Comparison of ENCODE assay signal across 11 cellular contexts in genomic region chr13:79812070-79812850, GRCh38.
A peak's percentile ranks its signal among the peaks of the same experiment; 100 is the strongest.
DNase-seq lines count a peak whose midpoint lies in the region; ATAC-seq and TF ChIP-seq lines count a peak whose summit lies in the region.
"Had no signal": no experiment of that assay in that cellular context is flagged by ENCODE, and none has a peak within 500 bp of the region (broad histone marks: within the 10 kb centered on the region; RNA-seq: fewer than 3 reads in every experiment).

No MANE protein-coding gene starts in this region.

- H3K9me3 Mint-ChIP-seq in Caco-2 (ENCODE audit: unreplicated experiment) = peaks cover 39% of the 10 kb centered on the region
- no peaks in the 10 kb centered on the region for H3K9me3 Mint-ChIP-seq in activated naive CD8-positive, alpha-beta T cell treated with anti-CD3 and anti-CD28 coated beads, Interleukin-2, amount 50 U/mL, for 24 hours

- no peaks in the 10 kb centered on the region for H3K27me3 Mint-ChIP-seq in Caco-2 (ENCODE audit: insufficient read depth, unreplicated experiment)
- H3K27me3 Mint-ChIP-seq in activated naive CD8-positive, alpha-beta T cell treated with anti-CD3 and anti-CD28 coated beads, Interleukin-2, amount 50 U/mL, for 24 hours = no peaks in the 10 kb centered on the region

- ATAC-seq in GM19438 (IDR thresholded peaks at IDR 0.05; ENCODE audit: low read depth, unreplicated experiment) (peak; percentile 61), HG02970 (IDR thresholded peaks at IDR 0.05; ENCODE audit: low FRiP score, unreplicated experiment) (peak; percentile 46), mucosa of descending colon (no peak)
- ATAC-seq in activated naive CD8-positive, alpha-beta T cell treated with anti-CD3 and anti-CD28 coated beads, Interleukin-2, amount 50 U/mL, for 24 hours = no peak

- DNase-seq in Caco-2 (no peak), NOMO-1 treated with DMSO at 0.1 percent for 48 hours (lab: John Stamatoyannopoulos, UW; ENCODE audit: unreplicated experiment) (peak; percentile 70), mucosa of descending colon (no peak), EL (no peak), T1000 (lab: John Stamatoyannopoulos, UW) (no peak)
- no peak for DNase-seq in activated naive CD8-positive, alpha-beta T cell treated with anti-CD3 and anti-CD28 coated beads, Interleukin-2, amount 50 U/mL, for 24 hours
- DNase-seq: activated CD8-positive, alpha-beta memory T cell treated with anti-CD3 and anti-CD28 coated beads, Interleukin-2, amount 50 U/mL, for 48 hours; caudate nucleus; heart right ventricle had no signal

- H3K4me1 ChIP-seq in Caco-2 (peaks cover 29% of the 10 kb centered on the region), mucosa of descending colon (ENCODE audit: low read depth) (no peaks in the 10 kb centered on the region)

- H3K27ac Mint-ChIP-seq in Caco-2 (ENCODE audit: unreplicated experiment) = peak overlapping the region; percentile 88
- H3K27ac Mint-ChIP-seq in activated naive CD8-positive, alpha-beta T cell treated with anti-CD3 and anti-CD28 coated beads, Interleukin-2, amount 50 U/mL, for 24 hours = no peak overlapping the region

- H3K4me3 ChIP-seq in Caco-2 (ENCODE audit: low read depth, low read length) = no peak overlapping the region
- no peak overlapping the region for H3K4me3 ChIP-seq in mucosa of descending colon
- H3K4me3 ChIP-seq: heart right ventricle had no signal

- H3K36me3 ChIP-seq in Caco-2 (ENCODE audit: control insufficient read depth, insufficient read depth, low read length) (no peaks in the 10 kb centered on the region), mucosa of descending colon (ENCODE audit: low read depth) (no peaks in the 10 kb centered on the region)
- H3K36me3 ChIP-seq: heart right ventricle had no signal

- POLR2A ChIA-PET in Caco-2 (lab: Charles Lee) = no interaction called here

- peaks cover 5% of the 10 kb centered on the region for H3K36me3 Mint-ChIP-seq in Caco-2 (ENCODE audit: insufficient read depth, unreplicated experiment)
- H3K36me3 Mint-ChIP-seq in activated naive CD8-positive, alpha-beta T cell treated with anti-CD3 and anti-CD28 coated beads, Interleukin-2, amount 50 U/mL, for 24 hours (ENCODE audit: low read depth) = no peaks in the 10 kb centered on the region

- H3K4me1 Mint-ChIP-seq in Caco-2 (ENCODE audit: low read depth, unreplicated experiment) = peaks cover 31% of the 10 kb centered on the region
- H3K4me1 Mint-ChIP-seq in activated naive CD8-positive, alpha-beta T cell treated with anti-CD3 and anti-CD28 coated beads, Interleukin-2, amount 50 U/mL, for 24 hours = peaks cover 11% of the 10 kb centered on the region

- BruUV-seq in Caco-2 (replicated peaks; lab: Mats Ljungman, UMichigan) = no TSS peak

- CTCF ChIA-PET in Caco-2 (lab: Charles Lee) = no interaction called here

- intact Hi-C loops in Caco-2 (cut with micrococcal nuclease; ENCODE audit: unreplicated experiment) (loop anchor here (5.0 kb wide), 1 partner anchor 50 kb away; no protein-coding TSS in a partner anchor), mucosa of descending colon (cut with DNase I, micrococcal nuclease) (no loop called here)

- H3K27me3 ChIP-seq in Caco-2 (replicated peaks; ENCODE audit: control insufficient read depth, insufficient read depth, low read length) = no peaks in the 10 kb centered on the region
- H3K27me3 ChIP-seq: heart right ventricle had no signal

- TF ChIP-seq CTCF in Caco-2 (IDR thresholded peaks at IDR 0.05; ENCODE audit: insufficient read depth in 1 of 2, low read depth in 1 of 2, low read length in 1 of 2, severe bottlenecking in 1 of 2, unreplicated experiment in 1 of 2) (no peak), mucosa of descending colon (IDR thresholded peaks at IDR 0.05) (no peak)

- no peak overlapping the region for H3K4me3 Mint-ChIP-seq in Caco-2 (ENCODE audit: unreplicated experiment)
- no peak overlapping the region for H3K4me3 Mint-ChIP-seq in activated naive CD8-positive, alpha-beta T cell treated with anti-CD3 and anti-CD28 coated beads, Interleukin-2, amount 50 U/mL, for 24 hours

- no peaks in the 10 kb centered on the region for H3K9me3 ChIP-seq in Caco-2
- no peaks in the 10 kb centered on the region for H3K9me3 ChIP-seq in mucosa of descending colon

Comparison
In these comparisons a context has a peak if more than half of its experiments do, and no peak if none do; other contexts are left out.
1. ATAC-seq: peak in GM19438 (single experiment) and HG02970 (single experiment); none in activated naive CD8-positive, alpha-beta T cell treated with anti-CD3 and anti-CD28 coated beads, Interleukin-2, amount 50 U/mL, for 24 hours (single experiment) and mucosa of descending colon (single experiment).